In the genomic region with DNA sequence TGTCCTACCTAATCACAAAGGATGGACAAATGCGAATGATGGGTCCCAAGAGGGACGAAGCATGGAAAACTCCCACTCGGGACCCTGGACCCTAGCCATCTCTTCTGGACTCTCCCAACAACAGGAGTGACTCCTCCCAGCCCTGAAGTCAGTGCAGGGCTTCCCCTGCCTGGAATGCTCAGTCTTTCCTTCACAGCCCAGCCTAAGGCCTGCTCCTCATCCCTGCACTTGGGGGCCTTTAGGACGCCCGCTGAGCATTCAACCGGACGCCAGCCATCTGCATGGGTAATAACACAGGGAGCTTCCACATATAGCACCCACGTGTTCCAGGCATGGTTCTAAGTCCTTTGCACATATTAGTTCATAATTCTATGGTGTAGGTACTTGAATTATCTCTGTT, we compare ENCODE assay signal across 1 cellular context.
TF ChIP-seq lines count a peak whose summit lies in the region.

No MANE protein-coding gene starts in this region.

TF ChIP-seq in H1, 55 proteins besides CTCF, POLR2A, EP300 and RAD21:
- TF ChIP-seq SP1 (IDR thresholded peaks at IDR 0.05; ENCODE audit: low read depth, low read length) (no peak), JUND (IDR thresholded peaks at IDR 0.05; ENCODE audit: low read length) (no peak), BACH1 (IDR thresholded peaks at IDR 0.05; ENCODE audit: low read length) (no peak)
- TF ChIP-seq, protein P1, sequence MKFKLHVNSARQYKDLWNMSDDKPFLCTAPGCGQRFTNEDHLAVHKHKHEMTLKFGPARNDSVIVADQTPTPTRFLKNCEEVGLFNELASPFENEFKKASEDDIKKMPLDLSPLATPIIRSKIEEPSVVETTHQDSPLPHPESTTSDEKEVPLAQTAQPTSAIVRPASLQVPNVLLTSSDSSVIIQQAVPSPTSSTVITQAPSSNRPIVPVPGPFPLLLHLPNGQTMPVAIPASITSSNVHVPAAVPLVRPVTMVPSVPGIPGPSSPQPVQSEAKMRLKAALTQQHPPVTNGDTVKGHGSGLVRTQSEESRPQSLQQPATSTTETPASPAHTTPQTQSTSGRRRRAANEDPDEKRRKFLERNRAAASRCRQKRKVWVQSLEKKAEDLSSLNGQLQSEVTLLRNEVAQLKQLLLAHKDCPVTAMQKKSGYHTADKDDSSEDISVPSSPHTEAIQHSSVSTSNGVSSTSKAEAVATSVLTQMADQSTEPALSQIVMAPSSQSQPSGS (IDR thresholded peaks at IDR 0.05; ENCODE audit: low read length), result no peak
